1 cellular context compared by ENCODE assay signal in genomic region chrX:120380699-120381098, GRCh38.
TF ChIP-seq lines count a peak whose summit lies in the region.

No MANE protein-coding gene starts in this region.

TF ChIP-seq in K562, 482 proteins besides CTCF, POLR2A, EP300 and RAD21 (continued from another document):
- 0 out of 2 replicates have a peak, but pooled peaks have one; percentile 16 for TF ChIP-seq SMC3 (conservative IDR thresholded peaks at IDR 0.05; ENCODE audit: insufficient read depth, low read depth, low read length)
- TF ChIP-seq ELF1 (tag; IDR thresholded peaks at IDR 0.05): no peak
- no peak for TF ChIP-seq PHB (CRISPR knock-in tag; IDR thresholded peaks at IDR 0.05)
- TF ChIP-seq NRF1 (conservative IDR thresholded peaks at IDR 0.05 in 1 of 2, IDR thresholded peaks at IDR 0.05 in 1 of 2): no peak
- peak; percentile 29; the same call in 1 of the 2 replicates for TF ChIP-seq RAD51 (IDR thresholded peaks at IDR 0.05; ENCODE audit: borderline replicate concordance, low read depth)
- no peak for TF ChIP-seq ZNF384 (IDR thresholded peaks at IDR 0.05; ENCODE audit: low read depth, low read length)
- TF ChIP-seq SUPT5H (IDR thresholded peaks at IDR 0.05): no peak
- peak; percentile 43; the same call in 1 of the 2 replicates for TF ChIP-seq BHLHE40 (IDR thresholded peaks at IDR 0.05; ENCODE audit: low read length)
- no peak for TF ChIP-seq ZNF436 (CRISPR knock-in tag; IDR thresholded peaks at IDR 0.05)
- no peak for TF ChIP-seq WHSC1 (IDR thresholded peaks at IDR 0.05; ENCODE audit: low read length)
- TF ChIP-seq XRCC3 (IDR thresholded peaks at IDR 0.05): no peak
- TF ChIP-seq MAFK (IDR thresholded peaks at IDR 0.05; ENCODE audit: low read length): peak; percentile 66
- no peak for TF ChIP-seq GTF3C2 (IDR thresholded peaks at IDR 0.05; ENCODE audit: borderline replicate concordance, extremely low read depth, insufficient read length)
- TF ChIP-seq MYC (IDR thresholded peaks at IDR 0.05; ENCODE audit: low read depth, low read length): no peak
- no peak for TF ChIP-seq MYC (CRISPR knock-in tag; IDR thresholded peaks at IDR 0.05; ENCODE audit: borderline replicate concordance, low read depth)
- no peak for TF ChIP-seq SMAD1 (IDR thresholded peaks at IDR 0.05; ENCODE audit: low read depth, low read length, partially characterized antibody)
- TF ChIP-seq SIRT6 (IDR thresholded peaks at IDR 0.05; ENCODE audit: low read depth, low read length): no peak
- TF ChIP-seq, protein P1, sequence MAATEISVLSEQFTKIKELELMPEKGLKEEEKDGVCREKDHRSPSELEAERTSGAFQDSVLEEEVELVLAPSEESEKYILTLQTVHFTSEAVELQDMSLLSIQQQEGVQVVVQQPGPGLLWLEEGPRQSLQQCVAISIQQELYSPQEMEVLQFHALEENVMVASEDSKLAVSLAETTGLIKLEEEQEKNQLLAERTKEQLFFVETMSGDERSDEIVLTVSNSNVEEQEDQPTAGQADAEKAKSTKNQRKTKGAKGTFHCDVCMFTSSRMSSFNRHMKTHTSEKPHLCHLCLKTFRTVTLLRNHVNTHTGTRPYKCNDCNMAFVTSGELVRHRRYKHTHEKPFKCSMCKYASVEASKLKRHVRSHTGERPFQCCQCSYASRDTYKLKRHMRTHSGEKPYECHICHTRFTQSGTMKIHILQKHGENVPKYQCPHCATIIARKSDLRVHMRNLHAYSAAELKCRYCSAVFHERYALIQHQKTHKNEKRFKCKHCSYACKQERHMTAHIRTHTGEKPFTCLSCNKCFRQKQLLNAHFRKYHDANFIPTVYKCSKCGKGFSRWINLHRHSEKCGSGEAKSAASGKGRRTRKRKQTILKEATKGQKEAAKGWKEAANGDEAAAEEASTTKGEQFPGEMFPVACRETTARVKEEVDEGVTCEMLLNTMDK (IDR thresholded peaks at IDR 0.05; ENCODE audit: borderline replicate concordance, insufficient read depth, low read depth, low read length, poor library complexity, severe bottlenecking): peak; percentile 29
- peak; percentile 62 for TF ChIP-seq ZNF316 (IDR thresholded peaks at IDR 0.05)
- no peak for TF ChIP-seq STAG1 (CRISPR knock-in tag; IDR thresholded peaks at IDR 0.05; ENCODE audit: borderline replicate concordance)
